Comparison of ENCODE assay signal across 1 cellular context in the genomic region with DNA sequence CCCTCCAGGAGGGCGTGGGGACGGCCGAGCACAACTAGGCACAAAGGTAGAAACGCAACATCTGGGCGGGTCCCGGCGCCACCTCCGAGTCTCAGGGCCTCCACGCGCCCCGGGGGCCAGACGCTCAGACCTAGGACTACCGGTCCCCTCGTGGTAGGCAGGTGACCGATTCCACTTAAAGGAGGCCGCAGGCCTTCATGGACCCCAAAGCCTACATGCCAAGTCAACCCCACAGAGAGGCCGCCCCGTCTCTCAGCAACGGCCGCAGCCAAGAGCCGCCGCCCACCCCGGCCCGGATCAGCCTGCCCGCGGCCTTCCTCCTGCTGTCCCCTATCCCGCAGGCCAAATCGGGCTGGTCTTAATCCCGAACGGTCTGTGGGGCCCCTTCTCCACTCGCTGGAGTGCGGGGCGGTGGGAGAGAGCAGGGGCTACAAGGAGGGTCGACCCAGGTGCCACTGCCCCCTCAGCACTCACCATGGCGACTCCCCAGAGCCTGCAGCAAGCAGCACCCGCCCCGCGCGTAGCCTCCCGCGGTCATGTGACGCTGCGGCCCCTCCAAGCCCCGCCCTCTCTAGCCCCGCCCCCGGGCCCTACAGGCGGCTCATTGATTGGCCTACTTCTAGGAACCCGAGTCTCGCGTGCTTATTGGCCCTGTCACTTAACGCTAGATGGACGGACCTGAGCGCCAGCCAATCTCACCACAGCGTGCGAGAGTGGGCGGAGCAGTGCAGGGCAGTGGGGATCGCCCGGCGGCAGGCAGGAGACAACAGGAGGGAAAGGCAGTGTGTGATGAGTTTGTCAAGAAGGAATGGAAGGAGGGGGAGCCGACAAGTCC.
TF ChIP-seq lines count a peak whose summit lies in the region.

A gene (minus strand): TSS at position 522 of the 835 bp plus-strand sequence. CDS start 45 bp downstream, at position 477.

TF ChIP-seq in HCT116, 20 proteins besides CTCF, POLR2A, EP300 and RAD21 (continued from another document):
- TF ChIP-seq EGR1 (IDR thresholded peaks at IDR 0.05; ENCODE audit: low read depth) (peak; percentile 55; the same call in 1 of the 2 replicates), CBX3 (IDR thresholded peaks at IDR 0.05; ENCODE audit: low read depth) (no peak), EZH2phosphoT487 (IDR thresholded peaks at IDR 0.05; ENCODE audit: borderline replicate concordance) (no peak), EZH2 (IDR thresholded peaks at IDR 0.05) (no peak), CEBPB (IDR thresholded peaks at IDR 0.05; ENCODE audit: low read depth) (no peak), ZFX (IDR thresholded peaks at IDR 0.05) (peak; percentile 92), FOSL1 (IDR thresholded peaks at IDR 0.05; ENCODE audit: low read depth) (no peak), POLR2AphosphoS5 (IDR thresholded peaks at IDR 0.05; ENCODE audit: low read depth, low read length) (peak; percentile 78)
- TF ChIP-seq, protein P1, sequence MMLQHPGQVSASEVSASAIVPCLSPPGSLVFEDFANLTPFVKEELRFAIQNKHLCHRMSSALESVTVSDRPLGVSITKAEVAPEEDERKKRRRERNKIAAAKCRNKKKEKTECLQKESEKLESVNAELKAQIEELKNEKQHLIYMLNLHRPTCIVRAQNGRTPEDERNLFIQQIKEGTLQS (IDR thresholded peaks at IDR 0.05) = no peak
- TF ChIP-seq, protein P2, sequence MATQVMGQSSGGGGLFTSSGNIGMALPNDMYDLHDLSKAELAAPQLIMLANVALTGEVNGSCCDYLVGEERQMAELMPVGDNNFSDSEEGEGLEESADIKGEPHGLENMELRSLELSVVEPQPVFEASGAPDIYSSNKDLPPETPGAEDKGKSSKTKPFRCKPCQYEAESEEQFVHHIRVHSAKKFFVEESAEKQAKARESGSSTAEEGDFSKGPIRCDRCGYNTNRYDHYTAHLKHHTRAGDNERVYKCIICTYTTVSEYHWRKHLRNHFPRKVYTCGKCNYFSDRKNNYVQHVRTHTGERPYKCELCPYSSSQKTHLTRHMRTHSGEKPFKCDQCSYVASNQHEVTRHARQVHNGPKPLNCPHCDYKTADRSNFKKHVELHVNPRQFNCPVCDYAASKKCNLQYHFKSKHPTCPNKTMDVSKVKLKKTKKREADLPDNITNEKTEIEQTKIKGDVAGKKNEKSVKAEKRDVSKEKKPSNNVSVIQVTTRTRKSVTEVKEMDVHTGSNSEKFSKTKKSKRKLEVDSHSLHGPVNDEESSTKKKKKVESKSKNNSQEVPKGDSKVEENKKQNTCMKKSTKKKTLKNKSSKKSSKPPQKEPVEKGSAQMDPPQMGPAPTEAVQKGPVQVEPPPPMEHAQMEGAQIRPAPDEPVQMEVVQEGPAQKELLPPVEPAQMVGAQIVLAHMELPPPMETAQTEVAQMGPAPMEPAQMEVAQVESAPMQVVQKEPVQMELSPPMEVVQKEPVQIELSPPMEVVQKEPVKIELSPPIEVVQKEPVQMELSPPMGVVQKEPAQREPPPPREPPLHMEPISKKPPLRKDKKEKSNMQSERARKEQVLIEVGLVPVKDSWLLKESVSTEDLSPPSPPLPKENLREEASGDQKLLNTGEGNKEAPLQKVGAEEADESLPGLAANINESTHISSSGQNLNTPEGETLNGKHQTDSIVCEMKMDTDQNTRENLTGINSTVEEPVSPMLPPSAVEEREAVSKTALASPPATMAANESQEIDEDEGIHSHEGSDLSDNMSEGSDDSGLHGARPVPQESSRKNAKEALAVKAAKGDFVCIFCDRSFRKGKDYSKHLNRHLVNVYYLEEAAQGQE (IDR thresholded peaks at IDR 0.05; ENCODE audit: low read depth) = no peak
